26 cellular contexts compared by ENCODE assay signal in the genomic region with DNA sequence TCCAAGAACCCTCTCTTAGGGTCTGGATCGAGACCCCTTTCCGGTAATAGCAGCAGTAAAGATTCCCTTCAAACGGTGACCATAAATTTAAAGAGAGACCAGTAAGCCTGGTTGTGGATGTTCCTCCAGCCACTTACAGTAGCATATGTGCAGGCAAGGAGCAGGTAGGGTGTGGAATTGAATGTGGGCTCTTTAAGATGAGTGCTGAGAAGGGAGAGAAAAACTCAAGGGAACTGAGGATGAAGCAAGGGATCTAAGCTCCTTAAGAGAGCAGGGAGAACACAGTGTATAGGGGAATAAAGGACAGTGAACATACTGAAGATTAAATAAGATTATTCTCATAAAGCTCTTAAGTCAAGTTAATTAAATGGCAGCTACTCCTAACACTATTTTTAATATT.
"Had no signal": no experiment of that assay in that cellular context is flagged by ENCODE, and none has a peak within 500 bp of the region (broad histone marks: within the 10 kb centered on the region; RNA-seq: fewer than 3 reads in every experiment).

No MANE protein-coding gene starts in this region.

- H3K27me3 ChIP-seq: adrenal gland, heart left ventricle had no signal

- H3K36me3 ChIP-seq: adrenal gland, esophagus squamous epithelium, heart left ventricle had no signal

- H3K4me3 Mint-ChIP-seq: activated naive CD8-positive, alpha-beta T cell; activated T-cell treated with anti-CD3 and anti-CD28 coated beads, Interleukin-2, amount 50 U/mL, for 4 hours; naive B cell; stimulated activated naive B cell treated with anti-CD40 and anti-IgM and Interleukin-4, amounts not matched to agents 10 μg/mL and 1 μg/mL and 100 μg/mL, for 72 hours; type B pancreatic cell had no signal

- H3K27ac ChIP-seq: adrenal gland, coronary artery, VCaP had no signal

- H3K36me3 Mint-ChIP-seq: activated naive CD8-positive, alpha-beta T cell; naive B cell; type B pancreatic cell had no signal

- FAIRE-seq: bronchial epithelial cell had no signal

- H3K9me3 ChIP-seq: adrenal gland, esophagus squamous epithelium, mucosa of descending colon had no signal

- DNase-seq: activated CD4-positive, alpha-beta T cell treated with anti-CD3 and anti-CD28 coated beads for 1 hour; activated CD8-positive, alpha-beta memory T cell treated with anti-CD3 and anti-CD28 coated beads for 24 hours; activated CD8-positive, alpha-beta memory T cell treated with anti-CD3 and anti-CD28 coated beads, Interleukin-2, amount 50 U/mL, for 48 hours; activated naive CD4-positive, alpha-beta T cell; activated T-cell treated with anti-CD3 and anti-CD28 coated beads, Interleukin-2, amount 50 U/mL, for 4 hours; adrenal gland; esophagus squamous epithelium; heart left ventricle; islet precursor cell; left cardiac atrium; mesenchymal stem cell; mucosa of descending colon; naive B cell; occipital lobe; posterior cingulate gyrus; stimulated activated CD4-positive, alpha-beta T cell treated with anti-CD3 and anti-CD28 coated beads, Interleukin-2, amount 100 ng/mL, for 48 hours; stimulated activated CD8-positive, alpha-beta memory T cell treated with anti-CD3 and anti-CD28 coated beads, Interleukin-4, amount 100 ng/mL, for 48 hours; stimulated activated naive B cell treated with anti-CD40 and anti-IgM and Interleukin-4, amounts not matched to agents 10 μg/mL and 1 μg/mL and 100 μg/mL, for 72 hours; T-helper 2 cell had no signal

- H3K9me3 Mint-ChIP-seq: activated T-cell treated with anti-CD3 and anti-CD28 coated beads, Interleukin-2, amount 50 U/mL, for 4 hours; activated T-helper 2 cell treated with anti-CD3 and anti-CD28 coated beads, Interferon-gamma antibody, Interleukin-2, Interleukin-4, amounts not matched to agents 10 μg/mL and 5 μg/mL and 100 μg/mL, durations not matched to agents 14 hours and 24 hours and 36 hours; type B pancreatic cell had no signal

- H3K4me3 ChIP-seq: adrenal gland, coronary artery, esophagus squamous epithelium, heart left ventricle, mucosa of descending colon had no signal

- H3K27ac Mint-ChIP-seq: activated naive CD8-positive, alpha-beta T cell; activated T-helper 2 cell treated with anti-CD3 and anti-CD28 coated beads, Interferon-gamma antibody, Interleukin-2, Interleukin-4, amounts not matched to agents 10 μg/mL and 5 μg/mL and 100 μg/mL, durations not matched to agents 14 hours and 24 hours and 36 hours; stimulated activated naive B cell treated with anti-CD40 and anti-IgM and Interleukin-4, amounts not matched to agents 10 μg/mL and 1 μg/mL and 100 μg/mL, for 72 hours; type B pancreatic cell had no signal

- ATAC-seq: activated T-cell treated with anti-CD3 and anti-CD28 coated beads, Interleukin-2, amount 50 U/mL, for 4 hours; heart left ventricle; left cardiac atrium; mucosa of descending colon; sciatic nerve; stimulated activated naive B cell treated with anti-CD40 and anti-IgM and Interleukin-4, amounts not matched to agents 10 μg/mL and 1 μg/mL and 100 μg/mL, for 72 hours had no signal
